8 cellular contexts compared by ENCODE assay signal in the genomic region with DNA sequence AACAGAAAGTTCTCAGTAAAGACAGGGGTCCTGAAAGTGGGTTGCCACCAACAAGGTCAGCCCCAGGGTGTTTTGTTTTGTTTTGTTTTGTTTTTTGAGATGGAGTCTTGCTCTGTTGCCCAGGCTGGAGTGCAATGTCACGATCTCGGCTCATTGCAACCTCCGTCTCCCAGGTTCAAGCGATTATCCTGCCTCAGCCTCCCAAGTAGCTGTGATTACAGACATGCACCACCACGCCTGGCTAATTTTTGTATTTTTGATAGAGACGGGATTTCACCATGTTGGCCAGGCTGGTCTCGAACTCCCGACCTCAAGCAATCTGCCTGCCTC. TPM values are rescaled to one million over a fixed set of nuclear protein-coding genes. Genes with fewer than 3 reads are reported as not detected.
DNase-seq lines count a peak whose midpoint lies in the region; ATAC-seq and TF ChIP-seq lines count a peak whose summit lies in the region.
"Not testable (repeated sequence)": the region's sequence is repeated elsewhere in the genome, so short reads cannot be mapped to it uniquely, and the experiment has no call there.
"Had no signal": no experiment of that assay in that cellular context is flagged by ENCODE, and none has a peak within 500 bp of the region (broad histone marks: within the 10 kb centered on the region; RNA-seq: fewer than 3 reads in every experiment).

No MANE protein-coding gene starts in this region.

- peaks cover 6 to 15% (median 12%) of the 10 kb centered on the region in 11 experiments for H3K9me3 ChIP-seq in BLaER1 treated with 17β-estradiol and CSF1 and Interleukin-3, amounts not matched to agents 10 nM and 100 nM (replicated peaks in 1 of 11)
- H3K9me3 ChIP-seq in DOHH2 (ENCODE audit: control insufficient read depth, insufficient read depth, low read length); hepatocyte (ENCODE audit: low read depth): not testable (repeated sequence)

- ATAC-seq in naive thymus-derived CD8-positive, alpha-beta T cell, result not testable (repeated sequence)

- peak overlapping the region; percentile 46 for H3K4me3 Mint-ChIP-seq in T-helper 1 cell treated with Interleukin-12 subunit alpha and Interleukin-12 subunit beta and Interleukin-4 antibody, amounts not matched to agents 30 μg/mL and 1 μg/mL, for 36 hours
- H3K4me3 Mint-ChIP-seq in activated CD4-positive, alpha-beta memory T cell treated with anti-CD3 and anti-CD28 coated beads for 36 hours; activated naive CD4-positive, alpha-beta T cell treated with anti-CD3 and anti-CD28 coated beads, Interleukin-2, amount 50 U/mL, for 24 hours: not testable (repeated sequence)
- peak overlapping the region in 9 of 10 donors; percentile 44 to 74 (median 71) for H3K4me3 Mint-ChIP-seq in naive thymus-derived CD8-positive, alpha-beta T cell

- H3K4me1 Mint-ChIP-seq in T-helper 1 cell treated with Interleukin-12 subunit alpha and Interleukin-12 subunit beta and Interleukin-4 antibody, amounts not matched to agents 30 μg/mL and 1 μg/mL, for 36 hours (ENCODE audit: low read depth), result peaks cover 10% of the 10 kb centered on the region
- H3K4me1 Mint-ChIP-seq in activated CD4-positive, alpha-beta memory T cell treated with anti-CD3 and anti-CD28 coated beads for 36 hours (ENCODE audit: low read depth), result not testable (repeated sequence)
- peaks cover 12% of the 10 kb centered on the region for H3K4me1 Mint-ChIP-seq in activated naive CD4-positive, alpha-beta T cell treated with anti-CD3 and anti-CD28 coated beads, Interleukin-2, amount 50 U/mL, for 24 hours
- peaks cover 7 to 22% (median 13%) of the 10 kb centered on the region in 4 donors for H3K4me1 Mint-ChIP-seq in naive thymus-derived CD8-positive, alpha-beta T cell

- intact Hi-C loops in activated CD4-positive, alpha-beta memory T cell treated with anti-CD3 and anti-CD28 coated beads for 36 hours (cut with micrococcal nuclease), result not testable (repeated sequence)

- not testable (repeated sequence) for H3K4me3 ChIP-seq in BLaER1 treated with 17β-estradiol and CSF1 and Interleukin-3, amounts not matched to agents 10 nM and 100 nM; hepatocyte
- peak overlapping the region; percentile 29 for H3K4me3 ChIP-seq in DOHH2 (ENCODE audit: low read length)

- 95% methylated on average over 8 of the region's 8 CpGs for WGBS in hepatocyte (ENCODE audit: low lambda C conversion rate, missing lambda C conversion rate)

- not testable (repeated sequence) for H2AFZ ChIP-seq in hepatocyte

- H3K9ac ChIP-seq in BLaER1 treated with 17β-estradiol and CSF1 and Interleukin-3, amounts not matched to agents 10 nM and 100 nM, result not testable (repeated sequence)

- not testable (repeated sequence) for H3K79me2 ChIP-seq in DOHH2 (ENCODE audit: control insufficient read depth, low read length); hepatocyte

- H3K4me1 ChIP-seq in BLaER1 treated with 17β-estradiol and CSF1 and Interleukin-3, amounts not matched to agents 10 nM and 100 nM, result peaks cover 10 to 17% (median 14%) of the 10 kb centered on the region in 10 experiments
- H3K4me1 ChIP-seq in DOHH2 (ENCODE audit: control insufficient read depth, low read length) (peaks cover 17% of the 10 kb centered on the region), hepatocyte (ENCODE audit: insufficient read depth) (peaks cover 11% of the 10 kb centered on the region)

- POLR2A ChIA-PET in activated CD4-positive, alpha-beta memory T cell treated with anti-CD3 and anti-CD28 coated beads for 36 hours (lab: Charles Lee), result not testable (repeated sequence)
- POLR2A ChIA-PET in naive thymus-derived CD8-positive, alpha-beta T cell (lab: Charles Lee), result interaction anchor here (0.6 kb wide), 1 partner anchor 39 kb away, joined by 3 read pairs; no protein-coding TSS in a partner anchor

- not testable (repeated sequence) for H3K36me3 Mint-ChIP-seq in T-helper 1 cell treated with Interleukin-12 subunit alpha and Interleukin-12 subunit beta and Interleukin-4 antibody, amounts not matched to agents 30 μg/mL and 1 μg/mL, for 36 hours (ENCODE audit: low read depth); activated CD4-positive, alpha-beta memory T cell treated with anti-CD3 and anti-CD28 coated beads for 36 hours; activated naive CD4-positive, alpha-beta T cell treated with anti-CD3 and anti-CD28 coated beads, Interleukin-2, amount 50 U/mL, for 24 hours; naive thymus-derived CD8-positive, alpha-beta T cell

- not testable (repeated sequence) for H3K27me3 Mint-ChIP-seq in T-helper 1 cell treated with Interleukin-12 subunit alpha and Interleukin-12 subunit beta and Interleukin-4 antibody, amounts not matched to agents 30 μg/mL and 1 μg/mL, for 36 hours (ENCODE audit: low read depth); activated CD4-positive, alpha-beta memory T cell treated with anti-CD3 and anti-CD28 coated beads for 36 hours; activated naive CD4-positive, alpha-beta T cell treated with anti-CD3 and anti-CD28 coated beads, Interleukin-2, amount 50 U/mL, for 24 hours; naive thymus-derived CD8-positive, alpha-beta T cell

- CTCF ChIA-PET in activated CD4-positive, alpha-beta memory T cell treated with anti-CD3 and anti-CD28 coated beads for 36 hours (lab: Charles Lee), result interaction anchor here (0.8 kb wide), 1 partner anchor 46 kb away, joined by 3 read pairs; no protein-coding TSS in a partner anchor

- not testable (repeated sequence) for TF ChIP-seq CTCF in DOHH2 (IDR thresholded peaks at IDR 0.05; ENCODE audit: low read depth, low read length, poor library complexity, severe bottlenecking); hepatocyte (IDR thresholded peaks at IDR 0.05; ENCODE audit: poor library complexity)

- not testable (repeated sequence) for H4K20me1 ChIP-seq in BLaER1 treated with 17β-estradiol and CSF1 and Interleukin-3, amounts not matched to agents 10 nM and 100 nM; DOHH2 (ENCODE audit: control insufficient read depth, insufficient read depth, low read depth, low read length); hepatocyte (ENCODE audit: insufficient read depth, poor library complexity, severe bottlenecking)

- H3K9me3 Mint-ChIP-seq in T-helper 1 cell treated with Interleukin-12 subunit alpha and Interleukin-12 subunit beta and Interleukin-4 antibody, amounts not matched to agents 30 μg/mL and 1 μg/mL, for 36 hours, result peaks cover 15% of the 10 kb centered on the region
- H3K9me3 Mint-ChIP-seq in activated CD4-positive, alpha-beta memory T cell treated with anti-CD3 and anti-CD28 coated beads for 36 hours; activated naive CD4-positive, alpha-beta T cell treated with anti-CD3 and anti-CD28 coated beads, Interleukin-2, amount 50 U/mL, for 24 hours: not testable (repeated sequence)
- peaks cover 0 to 20% (median 6%) of the 10 kb centered on the region in 9 donors for H3K9me3 Mint-ChIP-seq in naive thymus-derived CD8-positive, alpha-beta T cell

- not testable (repeated sequence) for H3K27ac ChIP-seq in BLaER1 treated with 17β-estradiol and CSF1 and Interleukin-3, amounts not matched to agents 10 nM and 100 nM
- H3K27ac ChIP-seq in DOHH2 (ENCODE audit: low read depth, low read length) (peak overlapping the region; percentile 5; the same call in 1 of the 2 replicates), hepatocyte (peak overlapping the region; percentile 73)

- peak overlapping the region in 10 of 11 experiments; percentile 30 to 63 (median 54); a peak in 18 of 22 replicates for H3K4me2 ChIP-seq in BLaER1 treated with 17β-estradiol and CSF1 and Interleukin-3, amounts not matched to agents 10 nM and 100 nM
- peak overlapping the region; percentile 56 for H3K4me2 ChIP-seq in DOHH2 (ENCODE audit: low read length)
- not testable (repeated sequence) for H3K4me2 ChIP-seq in hepatocyte

- peak overlapping the region; percentile 68 for H3K27ac Mint-ChIP-seq in T-helper 1 cell treated with Interleukin-12 subunit alpha and Interleukin-12 subunit beta and Interleukin-4 antibody, amounts not matched to agents 30 μg/mL and 1 μg/mL, for 36 hours
- peak overlapping the region; percentile 5 for H3K27ac Mint-ChIP-seq in activated CD4-positive, alpha-beta memory T cell treated with anti-CD3 and anti-CD28 coated beads for 36 hours
- peak overlapping the region; percentile 76 for H3K27ac Mint-ChIP-seq in activated naive CD4-positive, alpha-beta T cell treated with anti-CD3 and anti-CD28 coated beads, Interleukin-2, amount 50 U/mL, for 24 hours
- H3K27ac Mint-ChIP-seq in naive thymus-derived CD8-positive, alpha-beta T cell, result peak overlapping the region in 9 of 10 donors; percentile 80 to 93 (median 88)

- H3K27me3 ChIP-seq in BLaER1 treated with 17β-estradiol and CSF1 and Interleukin-3, amounts not matched to agents 10 nM and 100 nM; DOHH2 (ENCODE audit: control insufficient read depth, low read length); hepatocyte: not testable (repeated sequence)

- DNase-seq in activated CD4-positive, alpha-beta memory T cell treated with anti-CD3 and anti-CD28 coated beads for 36 hours; hepatocyte (ENCODE audit: low spot score); naive thymus-derived CD8-positive, alpha-beta T cell: not testable (repeated sequence)

- H3F3A ChIP-seq in DOHH2 (ENCODE audit: control insufficient read depth, insufficient read depth), result not testable (repeated sequence)

- H3K9me2 ChIP-seq in DOHH2 (replicated peaks; ENCODE audit: control insufficient read depth, low read length); hepatocyte (replicated peaks; ENCODE audit: insufficient read depth): not testable (repeated sequence)

- H3K36me3 ChIP-seq in BLaER1 treated with 17β-estradiol and CSF1 and Interleukin-3, amounts not matched to agents 10 nM and 100 nM; DOHH2 (ENCODE audit: control insufficient read depth, low read length); hepatocyte (replicated peaks; ENCODE audit: insufficient read depth, low read depth): not testable (repeated sequence)

RNA-seq across cellular contexts. Expression of a gene that starts 24.1 kb away (rescaled TPM):
- 10 to 100 TPM; 14.7 to 15.1 TPM for total RNA-seq in activated CD4-positive, alpha-beta memory T cell treated with anti-CD3 and anti-CD28 coated beads for 36 hours
- 54.5 and 68.7 TPM in 2 replicates for total RNA-seq in hepatocyte
- 49.1 and 58.3 TPM in 2 replicates for polyA plus RNA-seq in hepatocyte
- 10 to 100 TPM; 87.6 to 89.9 TPM for total RNA-seq in naive thymus-derived CD8-positive, alpha-beta T cell
- polyA plus RNA-seq in naive thymus-derived CD8-positive, alpha-beta T cell, result 100 to 1,000 TPM; 121 to 182 (median 175) TPM
- total RNA-seq: A172 had no signal

Comparison
In these comparisons a context has a peak if more than half of its experiments do, and no peak if none do; other contexts are left out.
1. H3K27ac Mint-ChIP-seq: peak in every context shown above with its lines; median percentile 88 in naive thymus-derived CD8-positive, alpha-beta T cell; 76 in activated naive CD4-positive, alpha-beta T cell treated with anti-CD3 and anti-CD28 coated beads, Interleukin-2, amount 50 U/mL, for 24 hours; 68 in T-helper 1 cell treated with Interleukin-12 subunit alpha and Interleukin-12 subunit beta and Interleukin-4 antibody, amounts not matched to agents 30 μg/mL and 1 μg/mL, for 36 hours; 5 in activated CD4-positive, alpha-beta memory T cell treated with anti-CD3 and anti-CD28 coated beads for 36 hours.